19 cellular contexts compared by ENCODE assay signal in the genomic region with DNA sequence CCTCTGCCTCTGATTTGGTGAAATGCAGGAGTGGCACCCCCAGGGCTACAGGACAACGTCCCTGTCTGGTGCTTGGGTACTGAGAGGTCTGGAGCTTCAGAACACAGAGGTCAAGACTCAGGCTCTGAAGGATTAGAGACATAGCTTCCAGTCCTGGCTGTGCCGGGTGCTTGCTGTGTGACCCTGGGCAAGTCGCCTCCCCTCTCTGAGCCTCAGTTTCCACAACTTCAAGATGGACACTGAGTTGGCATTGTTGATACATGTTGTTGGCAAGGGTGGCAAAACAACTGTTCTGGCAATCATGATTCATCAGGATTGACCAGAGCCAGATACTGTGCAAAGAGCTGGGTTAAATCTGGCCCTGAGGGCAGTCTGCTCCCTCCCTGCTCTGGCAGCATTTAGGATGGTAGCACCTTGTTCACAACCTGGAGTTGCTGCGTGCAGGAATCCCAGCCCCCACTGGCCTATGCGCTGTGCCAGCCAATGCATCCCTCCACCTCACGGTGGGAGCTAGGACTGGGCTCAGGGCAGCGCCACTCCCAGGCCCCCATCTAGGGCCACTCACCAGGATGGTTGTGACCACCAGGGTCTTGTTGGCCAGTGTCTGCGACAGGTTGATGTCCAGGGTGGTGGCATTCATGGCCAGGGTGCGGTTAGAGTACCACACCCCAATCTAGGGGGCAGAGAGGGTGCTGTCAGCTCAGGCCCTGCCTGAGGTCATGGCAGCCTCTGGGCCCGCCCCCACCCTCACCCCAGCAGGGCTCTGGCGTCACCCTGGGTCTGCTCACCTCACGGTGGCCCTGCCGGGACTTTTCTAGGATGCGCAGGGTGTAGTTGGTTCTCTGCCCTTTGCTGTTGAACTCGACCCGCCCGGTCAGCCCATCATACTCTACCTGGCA. TPM values are rescaled to one million over a fixed set of nuclear protein-coding genes. Genes with fewer than 3 reads are reported as not detected.
"Had no signal": no experiment of that assay in that cellular context is flagged by ENCODE, and none has a peak within 500 bp of the region (broad histone marks: within the 10 kb centered on the region; RNA-seq: fewer than 3 reads in every experiment).

No MANE protein-coding gene starts in this region.

- H3K4me3 ChIP-seq: cardiac muscle cell, pancreas, tibial nerve, uterus had no signal

- H3K9me3 ChIP-seq: pancreas, tibial nerve, uterus had no signal

- H3K36me3 ChIP-seq: cardiac muscle cell, pancreas, uterus had no signal

- FAIRE-seq: astrocyte, pancreas had no signal

- ATAC-seq: foreskin keratinocyte; pancreas; stimulated activated effector memory CD8-positive, alpha-beta T cell treated with anti-CD3 and anti-CD28 coated beads, Interleukin-12 subunit alpha, Interleukin-12 subunit beta, amount 100 ng/mL, for 72 hours; T-cell had no signal

- DNase-seq: activated CD4-positive, alpha-beta T cell treated with anti-CD3 and anti-CD28 coated beads for 1 hour; activated CD4-positive, alpha-beta T cell treated with anti-CD3 and anti-CD28 coated beads, Interleukin-2, amount 50 U/mL, for 4 hours; activated naive CD4-positive, alpha-beta T cell treated with anti-CD3 and anti-CD28 coated beads, Interleukin-2, amount 10 ng/mL, durations not matched to agents 7 days and 5 days; activated T-cell treated with anti-CD3 and anti-CD28 coated beads for 4 hours; head of caudate nucleus; immature natural killer cell; left cardiac atrium; pancreas; stimulated activated CD4-positive, alpha-beta T cell treated with anti-CD3 and anti-CD28 coated beads, Interleukin-2, amount 100 ng/mL, for 24 hours; T-cell; T1000; uterus had no signal

- H3K4me1 ChIP-seq: pancreas, tibial nerve, uterus had no signal

- H3K27me3 ChIP-seq: cardiac muscle cell, foreskin keratinocyte, pancreas, tibial nerve, uterus had no signal

- H3K27ac ChIP-seq: cardiac muscle cell, pancreas, tibial nerve, uterus had no signal

RNA-seq across cellular contexts. Expression of a gene that starts 16.7 kb away (rescaled TPM):
- total RNA-seq: dermis microvascular lymphatic vessel endothelial cell, lung microvascular endothelial cell had no signal
- polyA plus RNA-seq: immature natural killer cell had no signal

RNA-seq across cellular contexts. Expression of a gene that starts 59.3 kb away (rescaled TPM):
- total RNA-seq: dermis microvascular lymphatic vessel endothelial cell, lung microvascular endothelial cell, tibial nerve had no signal
